In the genomic region with DNA sequence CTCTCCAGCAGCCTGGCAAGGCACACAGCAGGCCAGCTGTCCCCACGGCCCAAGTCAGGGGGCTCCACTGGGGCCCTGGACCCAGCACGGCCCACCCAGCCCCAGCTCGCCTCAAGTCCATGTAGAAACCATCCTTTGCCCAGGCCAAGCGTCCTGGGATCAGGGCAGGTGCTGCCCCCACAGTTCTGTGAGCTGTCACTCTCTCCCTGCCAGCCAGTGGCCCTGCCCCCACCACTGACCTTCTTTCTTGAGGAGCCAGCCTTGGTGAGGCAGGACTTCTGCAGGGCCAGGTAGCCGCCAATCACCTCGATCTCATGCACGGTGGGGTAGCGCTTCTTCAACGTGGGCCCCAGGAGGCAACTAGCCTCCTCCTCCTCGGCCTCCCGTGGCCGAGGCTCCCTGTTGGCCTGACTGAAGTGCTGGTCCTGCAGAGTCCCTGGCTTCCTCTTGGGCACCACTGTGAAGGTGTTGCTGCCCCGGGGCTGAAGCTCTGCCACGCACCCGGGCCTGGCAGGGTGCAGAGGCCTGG, we compare ENCODE assay signal across 10 cellular contexts. TPM values are rescaled to one million over a fixed set of nuclear protein-coding genes. Genes with fewer than 3 reads are reported as not detected.
DNase-seq lines count a peak whose midpoint lies in the region; ATAC-seq lines count a peak whose summit lies in the region.
"Had no signal": no experiment of that assay in that cellular context is flagged by ENCODE, and none has a peak within 500 bp of the region (broad histone marks: within the 10 kb centered on the region; RNA-seq: fewer than 3 reads in every experiment).

No MANE protein-coding gene starts in this region.

- H3K27me3 ChIP-seq in BLaER1: peaks cover 4% of the 10 kb centered on the region; the same call in 1 of the 2 replicates
- H3K27me3 ChIP-seq in HUES64 (ENCODE audit: insufficient read depth, low read length): no peaks in the 10 kb centered on the region

- WGBS in HUES64: 80% methylated on average over 15 of the region's 15 CpGs

- H4K20me1 ChIP-seq in BLaER1: peaks cover 84% of the 10 kb centered on the region

- H3K9ac ChIP-seq in BLaER1 (peak overlapping the region; percentile 69), HUES64 (ENCODE audit: low read depth, low read length) (no peak overlapping the region)

- H3K4me3 Mint-ChIP-seq in naive thymus-derived CD8-positive, alpha-beta T cell: peak overlapping the region in 6 of 10 donors; percentile 10 to 60 (median 38)

- no peaks in the 10 kb centered on the region for H3K9me3 Mint-ChIP-seq in naive thymus-derived CD8-positive, alpha-beta T cell
- H3K9me3 Mint-ChIP-seq: activated naive CD8-positive, alpha-beta T cell treated with anti-CD3 and anti-CD28 coated beads for 36 hours had no signal

- no peak overlapping the region for H3K27ac Mint-ChIP-seq in naive thymus-derived CD8-positive, alpha-beta T cell

- ATAC-seq in naive thymus-derived CD8-positive, alpha-beta T cell: no peak
- no peak for ATAC-seq in GM19463 (IDR thresholded peaks at IDR 0.05; ENCODE audit: unreplicated experiment)

- H3K9me3 ChIP-seq in BLaER1 (no peaks in the 10 kb centered on the region), HUES64 (ENCODE audit: insufficient read depth, low read depth, low read length) (no peaks in the 10 kb centered on the region)

- no peaks in the 10 kb centered on the region for H3K27me3 Mint-ChIP-seq in naive thymus-derived CD8-positive, alpha-beta T cell
- H3K27me3 Mint-ChIP-seq: activated naive CD8-positive, alpha-beta T cell treated with anti-CD3 and anti-CD28 coated beads for 36 hours had no signal

- peaks cover 4% of the 10 kb centered on the region; the same call in 1 of the 2 replicates for H3K36me3 ChIP-seq in BLaER1
- H3K36me3 ChIP-seq in HUES64 (ENCODE audit: insufficient read depth, low read length): no peaks in the 10 kb centered on the region

- no peaks in the 10 kb centered on the region for H3K36me3 Mint-ChIP-seq in naive thymus-derived CD8-positive, alpha-beta T cell
- H3K36me3 Mint-ChIP-seq: activated naive CD8-positive, alpha-beta T cell treated with anti-CD3 and anti-CD28 coated beads for 36 hours had no signal

- peak overlapping the region; percentile 88; the same call in 1 of the 2 replicates for H3K4me3 ChIP-seq in BLaER1
- peak overlapping the region; percentile 47 for H3K4me3 ChIP-seq in HUES64 (ENCODE audit: low read length)

- H3K4me1 ChIP-seq in BLaER1 (peaks cover 67% of the 10 kb centered on the region), HUES64 (ENCODE audit: insufficient read depth, low read length) (peaks cover 5% of the 10 kb centered on the region; the same call in 1 of the 2 replicates)

- H3K4me1 Mint-ChIP-seq in naive thymus-derived CD8-positive, alpha-beta T cell: peaks cover 7 to 28% (median 15%) of the 10 kb centered on the region in 4 donors

- DNase-seq in naive thymus-derived CD8-positive, alpha-beta T cell: no peak
- DNase-seq in NOMO-1 treated with dmso at 0.1 percent for 144 hours (lab: John Stamatoyannopoulos, UW; ENCODE audit: unreplicated experiment) (no peak), NCI-H1930 (lab: John Stamatoyannopoulos, UW) (no peak), NCI-H2196 (lab: John Stamatoyannopoulos, UW; ENCODE audit: unreplicated experiment) (no peak)
- DNase-seq: activated naive CD8-positive, alpha-beta T cell treated with anti-CD3 and anti-CD28 coated beads for 36 hours; stimulated activated CD4-positive, alpha-beta T cell treated with anti-CD3 and anti-CD28 coated beads, Interleukin-2, amount 100 ng/mL, for 24 hours had no signal

- H3K4me2 ChIP-seq in BLaER1: peak overlapping the region; percentile 100

- POLR2A ChIA-PET in naive thymus-derived CD8-positive, alpha-beta T cell (lab: Charles Lee): interaction anchor here (0.5 to 11.7 kb wide), 5 partner anchors 9 to 69 kb away, joined by 3 to 135 read pairs (median 5); a partner anchor contains a TSS

- H3K27ac ChIP-seq in BLaER1 (no peak overlapping the region), HUES64 (ENCODE audit: low read depth, low read length) (no peak overlapping the region), cingulate gyrus (ENCODE audit: low read depth, low read length) (peak overlapping the region; percentile 77)

RNA-seq across cellular contexts. Expression of a gene that starts 1.7 kb away (rescaled TPM):
- 15.9 TPM for polyA plus RNA-seq in HUES64 (2013, experiment 1 of 2)
- 13.1 TPM for polyA plus RNA-seq in HUES64 (2013, experiment 2 of 2)
- total RNA-seq in naive thymus-derived CD8-positive, alpha-beta T cell: 10 to 100 TPM; 10.1 TPM
- polyA plus RNA-seq in naive thymus-derived CD8-positive, alpha-beta T cell: under 1 TPM; 0.15 to 0.42 (median 0.39) TPM

RNA-seq across cellular contexts. Expression of a gene that starts 6.6 kb away (rescaled TPM):
- 27.2 TPM for polyA plus RNA-seq in HUES64 (2013, experiment 1 of 2)
- polyA plus RNA-seq in HUES64 (2013, experiment 2 of 2): 31.4 TPM
- 10 to 100 TPM; 42.7 to 43.0 TPM for total RNA-seq in naive thymus-derived CD8-positive, alpha-beta T cell
- 100 to 1,000 TPM; 128 to 163 (median 155) TPM for polyA plus RNA-seq in naive thymus-derived CD8-positive, alpha-beta T cell

RNA-seq across cellular contexts. Expression of a gene that starts 6.7 kb away (rescaled TPM):
- polyA plus RNA-seq in HUES64 (2013, experiment 1 of 2): 19.3 TPM
- polyA plus RNA-seq in HUES64 (2013, experiment 2 of 2): 15.3 TPM
- total RNA-seq in naive thymus-derived CD8-positive, alpha-beta T cell: 10 to 100 TPM; 35.0 to 39.8 TPM
- 1 to 10 TPM; 2.4 to 9.5 (median 5.7) TPM for polyA plus RNA-seq in naive thymus-derived CD8-positive, alpha-beta T cell

RNA-seq across cellular contexts. Expression of a gene that starts 10.3 kb away (rescaled TPM):
- 60.6 TPM for polyA plus RNA-seq in HUES64 (2013, experiment 1 of 2)
- 72.3 TPM for polyA plus RNA-seq in HUES64 (2013, experiment 2 of 2)
- total RNA-seq in naive thymus-derived CD8-positive, alpha-beta T cell: 10 to 100 TPM; 39.2 to 43.4 TPM
- 100 to 1,000 TPM in 2 of 3 donors, 10 to 100 TPM in 1; 97.8 to 123 (median 119) TPM for polyA plus RNA-seq in naive thymus-derived CD8-positive, alpha-beta T cell

RNA-seq across cellular contexts. Expression of a gene that starts 10.5 kb away (rescaled TPM):
- 21.6 TPM for polyA plus RNA-seq in HUES64 (2013, experiment 1 of 2)
- 17.9 TPM for polyA plus RNA-seq in HUES64 (2013, experiment 2 of 2)
- 100 to 1,000 TPM; 143 to 146 TPM for total RNA-seq in naive thymus-derived CD8-positive, alpha-beta T cell
- polyA plus RNA-seq in naive thymus-derived CD8-positive, alpha-beta T cell: 1 to 10 TPM; 3.4 to 5.9 (median 4.3) TPM
